ENCODE assay signal across 23 cellular contexts in the genomic region with DNA sequence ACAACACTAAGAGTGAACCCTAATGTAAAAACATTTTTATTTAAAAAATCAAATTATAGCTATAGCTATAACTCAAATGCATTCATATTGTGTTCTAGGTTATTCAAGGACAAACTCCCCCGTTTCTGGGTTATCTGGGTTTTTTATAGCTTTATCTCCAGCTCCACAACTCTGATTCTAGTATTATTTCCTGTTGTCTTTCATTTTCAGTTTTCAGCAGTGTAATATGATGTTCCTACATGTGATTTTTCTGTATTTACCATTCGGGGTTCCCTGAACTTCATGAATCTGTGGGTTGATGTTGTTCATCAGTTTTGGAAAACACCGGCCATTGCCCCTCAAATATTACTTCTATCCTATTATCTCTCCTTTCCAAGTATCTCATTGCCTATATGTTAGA.
DNase-seq lines count a peak whose midpoint lies in the region; ATAC-seq and TF ChIP-seq lines count a peak whose summit lies in the region.
"Had no signal": no experiment of that assay in that cellular context is flagged by ENCODE, and none has a peak within 500 bp of the region (broad histone marks: within the 10 kb centered on the region; RNA-seq: fewer than 3 reads in every experiment).

No MANE protein-coding gene starts in this region.

- no peak overlapping the region for H3K4me3 ChIP-seq in CD8-positive, alpha-beta T cell (ENCODE audit: low read depth, low read length)
- H3K4me3 ChIP-seq in effector memory CD4-positive, alpha-beta T cell (ENCODE audit: insufficient read depth, low read depth, low read length, poor library complexity, severe bottlenecking): peak overlapping the region; percentile 23
- no peak overlapping the region for H3K4me3 ChIP-seq in left lung
- H3K4me3 ChIP-seq: gastrocnemius medialis, lower lobe of right lung, prostate gland, right lobe of liver, SJCRH30, transverse colon had no signal

- H3K27ac ChIP-seq in CD8-positive, alpha-beta T cell (ENCODE audit: low read depth, low read length): no peak overlapping the region
- H3K27ac ChIP-seq in effector memory CD4-positive, alpha-beta T cell (ENCODE audit: insufficient read depth, low read length, poor library complexity, severe bottlenecking): no peak overlapping the region
- H3K27ac ChIP-seq in left lung: no peak overlapping the region
- H3K27ac ChIP-seq: gastrocnemius medialis, lower lobe of right lung, prostate gland, right lobe of liver, SJCRH30, transverse colon had no signal

- peaks cover 47% of the 10 kb centered on the region for H3K4me1 Mint-ChIP-seq in activated CD8-positive, alpha-beta memory T cell treated with anti-CD3 and anti-CD28 coated beads, Interleukin-2, amount 10 ng/mL, durations not matched to agents 7 days and 5 days
- peaks cover 51% of the 10 kb centered on the region for H3K4me1 Mint-ChIP-seq in CD8-positive, alpha-beta T cell (ENCODE audit: low read depth)
- peaks cover 63% of the 10 kb centered on the region for H3K4me1 Mint-ChIP-seq in activated CD8-positive, alpha-beta T cell treated with anti-CD3 and anti-CD28 coated beads for 36 hours (ENCODE audit: low read depth)

- no peaks in the 10 kb centered on the region for H3K27me3 Mint-ChIP-seq in activated CD8-positive, alpha-beta memory T cell treated with anti-CD3 and anti-CD28 coated beads, Interleukin-2, amount 10 ng/mL, durations not matched to agents 7 days and 5 days
- no peaks in the 10 kb centered on the region for H3K27me3 Mint-ChIP-seq in CD8-positive, alpha-beta T cell (ENCODE audit: low read depth)
- H3K27me3 Mint-ChIP-seq in activated CD8-positive, alpha-beta T cell treated with anti-CD3 and anti-CD28 coated beads for 36 hours: no peaks in the 10 kb centered on the region

- H3K36me3 ChIP-seq in CD8-positive, alpha-beta T cell (ENCODE audit: insufficient read depth, low read length): no peaks in the 10 kb centered on the region
- no peaks in the 10 kb centered on the region for H3K36me3 ChIP-seq in effector memory CD4-positive, alpha-beta T cell (ENCODE audit: control insufficient read depth, insufficient read depth, low read length)
- no peaks in the 10 kb centered on the region for H3K36me3 ChIP-seq in left lung
- H3K36me3 ChIP-seq: gastrocnemius medialis, lower lobe of right lung, prostate gland, right lobe of liver, SJCRH30, transverse colon had no signal

- peaks cover 28% of the 10 kb centered on the region for H3K36me3 Mint-ChIP-seq in activated CD8-positive, alpha-beta memory T cell treated with anti-CD3 and anti-CD28 coated beads, Interleukin-2, amount 10 ng/mL, durations not matched to agents 7 days and 5 days
- no peaks in the 10 kb centered on the region for H3K36me3 Mint-ChIP-seq in CD8-positive, alpha-beta T cell
- peaks cover 28% of the 10 kb centered on the region for H3K36me3 Mint-ChIP-seq in activated CD8-positive, alpha-beta T cell treated with anti-CD3 and anti-CD28 coated beads for 36 hours (ENCODE audit: low read depth)
- H3K36me3 Mint-ChIP-seq: natural killer cell had no signal

- POLR2A ChIA-PET in CD8-positive, alpha-beta T cell (lab: Charles Lee): interaction anchor here (1.0 to 1.1 kb wide), 2 partner anchors 8 to 20 kb away, joined by 3 to 4 read pairs; no protein-coding TSS in a partner anchor
- POLR2A ChIA-PET in activated CD8-positive, alpha-beta T cell treated with anti-CD3 and anti-CD28 coated beads for 36 hours (lab: Charles Lee): interaction anchor here (1.3 to 5.5 kb wide), 2 partner anchors 11 to 20 kb away, joined by 4 to 44 read pairs; no protein-coding TSS in a partner anchor

- peaks cover 16% of the 10 kb centered on the region for H3K9me3 Mint-ChIP-seq in activated CD8-positive, alpha-beta memory T cell treated with anti-CD3 and anti-CD28 coated beads, Interleukin-2, amount 10 ng/mL, durations not matched to agents 7 days and 5 days (ENCODE audit: low read depth)
- H3K9me3 Mint-ChIP-seq in CD8-positive, alpha-beta T cell: no peaks in the 10 kb centered on the region
- peaks cover 17% of the 10 kb centered on the region for H3K9me3 Mint-ChIP-seq in activated CD8-positive, alpha-beta T cell treated with anti-CD3 and anti-CD28 coated beads for 36 hours

- intact Hi-C loops in CD8-positive, alpha-beta T cell (cut with DNase I, micrococcal nuclease): no loop called here
- intact Hi-C loops in activated CD8-positive, alpha-beta T cell treated with anti-CD3 and anti-CD28 coated beads for 36 hours (cut with micrococcal nuclease): no loop called here
- intact Hi-C loops in left lung (cut with DNase I): no loop called here

- H3K27me3 ChIP-seq in CD8-positive, alpha-beta T cell (ENCODE audit: insufficient read depth, low read length): no peaks in the 10 kb centered on the region
- H3K27me3 ChIP-seq in effector memory CD4-positive, alpha-beta T cell (replicated peaks; ENCODE audit: control insufficient read depth, insufficient read depth, low read length, poor library complexity, severe bottlenecking): no peaks in the 10 kb centered on the region
- no peaks in the 10 kb centered on the region for H3K27me3 ChIP-seq in left lung
- H3K27me3 ChIP-seq: gastrocnemius medialis, right lobe of liver, SJCRH30, transverse colon had no signal

- no peaks in the 10 kb centered on the region for H3K9me3 ChIP-seq in CD8-positive, alpha-beta T cell (ENCODE audit: low read length)
- no peaks in the 10 kb centered on the region for H3K9me3 ChIP-seq in effector memory CD4-positive, alpha-beta T cell (ENCODE audit: control insufficient read depth, low read length)
- peaks cover 0 to 2% of the 10 kb centered on the region in 2 donors for H3K9me3 ChIP-seq in left lung
- H3K9me3 ChIP-seq: gastrocnemius medialis, lower lobe of right lung, prostate gland, right lobe of liver, SJCRH30, transverse colon had no signal

- H3K4me3 Mint-ChIP-seq in activated CD8-positive, alpha-beta memory T cell treated with anti-CD3 and anti-CD28 coated beads, Interleukin-2, amount 10 ng/mL, durations not matched to agents 7 days and 5 days: peak overlapping the region; percentile 12
- peak overlapping the region; percentile 46 for H3K4me3 Mint-ChIP-seq in CD8-positive, alpha-beta T cell
- H3K4me3 Mint-ChIP-seq in activated CD8-positive, alpha-beta T cell treated with anti-CD3 and anti-CD28 coated beads for 36 hours: peak overlapping the region; percentile 19
- H3K4me3 Mint-ChIP-seq: natural killer cell had no signal

- H3K27ac Mint-ChIP-seq in activated CD8-positive, alpha-beta memory T cell treated with anti-CD3 and anti-CD28 coated beads, Interleukin-2, amount 10 ng/mL, durations not matched to agents 7 days and 5 days: peak overlapping the region; percentile 65
- H3K27ac Mint-ChIP-seq in CD8-positive, alpha-beta T cell: peak overlapping the region; percentile 81
- peak overlapping the region; percentile 96 for H3K27ac Mint-ChIP-seq in activated CD8-positive, alpha-beta T cell treated with anti-CD3 and anti-CD28 coated beads for 36 hours

- CTCF ChIA-PET in activated CD8-positive, alpha-beta memory T cell treated with anti-CD3 and anti-CD28 coated beads, Interleukin-2, amount 10 ng/mL, durations not matched to agents 7 days and 5 days (lab: Charles Lee): interaction anchor here (0.9 to 1.4 kb wide), 3 partner anchors 9 to 30 kb away, joined by 3 to 7 read pairs (median 4); no protein-coding TSS in a partner anchor
- CTCF ChIA-PET in CD8-positive, alpha-beta T cell (lab: Charles Lee): interaction anchor here (0.6 to 1.3 kb wide), 2 partner anchors 112 to 186 kb away, joined by 3 read pairs; no protein-coding TSS in a partner anchor
- CTCF ChIA-PET in activated CD8-positive, alpha-beta T cell treated with anti-CD3 and anti-CD28 coated beads for 36 hours (lab: Charles Lee): interaction anchor here (1.0 to 1.6 kb wide), 6 partner anchors 9 to 129 kb away, joined by 3 to 5 read pairs (median 4); no protein-coding TSS in a partner anchor

- TF ChIP-seq CTCF in CD8-positive, alpha-beta T cell (IDR thresholded peaks at IDR 0.05): no peak
- TF ChIP-seq CTCF in activated CD8-positive, alpha-beta T cell treated with anti-CD3 and anti-CD28 coated beads for 36 hours (IDR thresholded peaks at IDR 0.05): no peak
- TF ChIP-seq CTCF in left lung (IDR thresholded peaks at IDR 0.05): no peak

- peaks cover 19% of the 10 kb centered on the region for H3K4me1 ChIP-seq in CD8-positive, alpha-beta T cell (ENCODE audit: insufficient read depth, low read length)
- peaks cover 14% of the 10 kb centered on the region for H3K4me1 ChIP-seq in effector memory CD4-positive, alpha-beta T cell (ENCODE audit: control insufficient read depth, insufficient read depth, low read length, poor library complexity, severe bottlenecking)
- H3K4me1 ChIP-seq in left lung: no peaks in the 10 kb centered on the region
- H3K4me1 ChIP-seq: gastrocnemius medialis, lower lobe of right lung, prostate gland, SJCRH30 had no signal

- no peak for DNase-seq in activated CD8-positive, alpha-beta memory T cell treated with anti-CD3 and anti-CD28 coated beads, Interleukin-2, amount 10 ng/mL, durations not matched to agents 7 days and 5 days
- DNase-seq in activated CD8-positive, alpha-beta memory T cell treated with anti-CD3 and anti-CD28 coated beads, Interleukin-2, amount 50 U/mL, for 4 hours: no peak
- no peak for DNase-seq in CD8-positive, alpha-beta T cell
- no peak for DNase-seq in activated CD8-positive, alpha-beta T cell treated with anti-CD3 and anti-CD28 coated beads for 36 hours
- no peak for DNase-seq in effector memory CD4-positive, alpha-beta T cell
- DNase-seq in SIG-M5 treated with dmso at 0.1 percent for 504 hours (lab: John Stamatoyannopoulos, UW; ENCODE audit: unreplicated experiment): no peak
- no peak for DNase-seq in left lung
- DNase-seq: activated effector memory CD4-positive, alpha-beta T cell treated with anti-CD3 and anti-CD28 coated beads, Interleukin-2, amount 50 U/mL, for 16 hours; AML-193; gastrocnemius medialis; lower lobe of right lung; natural killer cell; NCI-H1092 treated with DMSO at 0.1 percent for 48 hours; NCI-H1694 treated with DMSO at 0.1 percent for 48 hours; NCI-H510A treated with DMSO at 0.1 percent for 48 hours; occipital lobe; right lobe of liver; SJCRH30; stimulated activated CD8-positive, alpha-beta memory T cell treated with anti-CD3 and anti-CD28 coated beads, Interleukin-4, amount 100 ng/mL, for 48 hours; transverse colon had no signal

- no peak for ATAC-seq in activated CD8-positive, alpha-beta memory T cell treated with anti-CD3 and anti-CD28 coated beads, Interleukin-2, amount 10 ng/mL, durations not matched to agents 7 days and 5 days
- no peak for ATAC-seq in CD8-positive, alpha-beta T cell
- peak; percentile 14 for ATAC-seq in activated CD8-positive, alpha-beta T cell treated with anti-CD3 and anti-CD28 coated beads for 36 hours
- no peak for ATAC-seq in HG03095 (IDR thresholded peaks at IDR 0.05; ENCODE audit: unreplicated experiment)
- ATAC-seq in left lung: no peak
- ATAC-seq: activated CD4-positive, CD25-positive, alpha-beta regulatory T cell treated with anti-CD3 and anti-CD28 coated beads, Interleukin-2, amount 50 U/mL, for 24 hours; gastrocnemius medialis; lower lobe of right lung; right lobe of liver had no signal
